Comparison of ENCODE assay signal across 22 cellular contexts in genomic region chr1:233512538-233512937, GRCh38.
DNase-seq lines count a peak whose midpoint lies in the region; ATAC-seq and TF ChIP-seq lines count a peak whose summit lies in the region.
"Had no signal": no experiment of that assay in that cellular context is flagged by ENCODE, and none has a peak within 500 bp of the region (broad histone marks: within the 10 kb centered on the region; RNA-seq: fewer than 3 reads in every experiment).

No MANE protein-coding gene starts in this region.

- H3K9me3 ChIP-seq in esophagus muscularis mucosa (no peaks in the 10 kb centered on the region), heart left ventricle (no peaks in the 10 kb centered on the region)

- TF ChIP-seq EP300 in esophagus muscularis mucosa (IDR thresholded peaks at IDR 0.05): no peak

- H3K4me3 ChIP-seq in esophagus muscularis mucosa (no peak overlapping the region), heart left ventricle (no peak overlapping the region)
- H3K4me3 ChIP-seq: GM23248 had no signal

- no peaks in the 10 kb centered on the region for H3K4me1 ChIP-seq in esophagus muscularis mucosa
- H3K4me1 ChIP-seq in heart left ventricle: no peaks in the 10 kb centered on the region

- DNase-seq in GM10266 (ENCODE audit: extremely low spot score) (peak; percentile 21), esophagus muscularis mucosa (ENCODE audit: extremely low spot score) (peak; percentile 45), heart left ventricle (no peak), NOMO-1 (lab: John Stamatoyannopoulos, UW; ENCODE audit: unreplicated experiment in 2 of 2) (no peak), DMS153 (lab: John Stamatoyannopoulos, UW) (no peak)
- DNase-seq: Calu3, DND-41, GM23248, H7, NCI-H1048, NCI-H1417, NCI-H1694, NCI-H2029 treated with DMSO at 0.1 percent for 48 hours, NCI-H526 treated with DMSO at 0.1 percent for 48 hours, SHP77 had no signal

- intact Hi-C loops in esophagus muscularis mucosa (cut with DNase I) (no loop called here), heart left ventricle (cut with DNase I) (no loop called here)

- no peaks in the 10 kb centered on the region for H3K4me1 Mint-ChIP-seq in activated T-helper 17 cell treated with anti-CD3 and anti-CD28 coated beads, Interleukin-2, amount 50 U/mL, for 72 hours
- H3K4me1 Mint-ChIP-seq: IgD-negative memory B cell had no signal

- WGBS in esophagus muscularis mucosa: 66% methylated on average over 3 of the region's 3 CpGs
- 50 to 65% (median 59%) methylated on average over 3 of the region's 3 CpGs for WGBS in heart left ventricle, 4 donors

- H3K36me3 ChIP-seq in esophagus muscularis mucosa (no peaks in the 10 kb centered on the region), heart left ventricle (no peaks in the 10 kb centered on the region)

- no peak overlapping the region for H3K27ac Mint-ChIP-seq in activated T-helper 17 cell treated with anti-CD3 and anti-CD28 coated beads, Interleukin-2, amount 50 U/mL, for 72 hours
- H3K27ac Mint-ChIP-seq: IgD-negative memory B cell had no signal

- H3K27ac ChIP-seq in esophagus muscularis mucosa (replicated peaks in 1 of 4) (no peak overlapping the region), heart left ventricle (no peak overlapping the region)
- H3K27ac ChIP-seq: GM23248, HL-60, KMS-11, RWPE1 had no signal

- no peaks in the 10 kb centered on the region for H3K36me3 Mint-ChIP-seq in activated T-helper 17 cell treated with anti-CD3 and anti-CD28 coated beads, Interleukin-2, amount 50 U/mL, for 72 hours (ENCODE audit: low read depth)
- H3K36me3 Mint-ChIP-seq: IgD-negative memory B cell had no signal

- H3K27me3 ChIP-seq in esophagus muscularis mucosa (peaks cover 0 to 5% (median 0%) of the 10 kb centered on the region in 4 donors), heart left ventricle (no peaks in the 10 kb centered on the region)

- H3K27me3 Mint-ChIP-seq in activated T-helper 17 cell treated with anti-CD3 and anti-CD28 coated beads, Interleukin-2, amount 50 U/mL, for 72 hours: peaks cover 15% of the 10 kb centered on the region
- H3K27me3 Mint-ChIP-seq: IgD-negative memory B cell had no signal

- no peak for TF ChIP-seq POLR2A in esophagus muscularis mucosa (IDR thresholded peaks at IDR 0.05; ENCODE audit: low read depth)
- no peak for TF ChIP-seq POLR2A in heart left ventricle (IDR thresholded peaks at IDR 0.05)

- TF ChIP-seq CTCF in GM10266 (IDR thresholded peaks at IDR 0.05; ENCODE audit: control insufficient read depth, insufficient read depth, low read depth, missing control alignments) (no peak), esophagus muscularis mucosa (IDR thresholded peaks at IDR 0.05) (no peak), heart left ventricle (IDR thresholded peaks at IDR 0.05) (no peak)

- H3K9me3 Mint-ChIP-seq in activated T-helper 17 cell treated with anti-CD3 and anti-CD28 coated beads, Interleukin-2, amount 50 U/mL, for 72 hours: no peaks in the 10 kb centered on the region

- ATAC-seq in HG02588 (IDR thresholded peaks at IDR 0.05; ENCODE audit: unreplicated experiment) (peak; percentile 46), heart left ventricle (no peak)
- peak; percentile 19 for ATAC-seq in activated T-helper 17 cell treated with anti-CD3 and anti-CD28 coated beads, Interleukin-2, amount 50 U/mL, for 72 hours (replicated peaks)
- ATAC-seq: Panc1 had no signal

- no peak overlapping the region for H3K4me3 Mint-ChIP-seq in activated T-helper 17 cell treated with anti-CD3 and anti-CD28 coated beads, Interleukin-2, amount 50 U/mL, for 72 hours
- H3K4me3 Mint-ChIP-seq: IgD-negative memory B cell had no signal

Comparison
In these comparisons a context has a peak if more than half of its experiments do, and no peak if none do; other contexts are left out.
1. DNase-seq: peak in GM10266 (single experiment) and esophagus muscularis mucosa (single experiment); none in heart left ventricle (0 of 5), NOMO-1 (0 of 2) and DMS153 (single experiment).
2. ATAC-seq: peak in HG02588 (single experiment) and activated T-helper 17 cell treated with anti-CD3 and anti-CD28 coated beads, Interleukin-2, amount 50 U/mL, for 72 hours (single experiment); none in heart left ventricle (0 of 4).